ENCODE assay signal across 8 cellular contexts in genomic region chr14:62117010-62117717, GRCh38.
DNase-seq lines count a peak whose midpoint lies in the region; FAIRE-seq and TF ChIP-seq lines count a peak whose summit lies in the region.

No MANE protein-coding gene starts in this region.

- peaks cover 0 to 5% of the 10 kb centered on the region in 2 donors for H3K4me1 ChIP-seq in kidney (ENCODE audit: control insufficient read depth in 1 of 2, insufficient read depth in 1 of 2, low read depth in 1 of 2, low read length in 2 of 2)

- H3K9me3 ChIP-seq in kidney (ENCODE audit: control insufficient read depth in 1 of 2, low read length in 2 of 2) = no peaks in the 10 kb centered on the region

- peak overlapping the region in 1 of 2 donors; percentile 26 for H3K4me3 ChIP-seq in cardiac fibroblast (replicated peaks in 1 of 2; ENCODE audit: low read depth in 2 of 2, low read length in 2 of 2)
- peak overlapping the region; percentile 18 to 21 for H3K4me3 ChIP-seq in kidney (ENCODE audit: low read length in 2 of 2)

- intact Hi-C loops in kidney (cut with DNase I) = no loop called here

- H3K36me3 ChIP-seq in kidney (ENCODE audit: control insufficient read depth in 1 of 2, insufficient read depth in 2 of 2, low read length in 2 of 2) = no peaks in the 10 kb centered on the region

- peak; percentile 88 for DNase-seq in DMS79 (lab: John Stamatoyannopoulos, UW)
- peak; percentile 1 for DNase-seq in GOT3 (lab: John Stamatoyannopoulos, UW)
- DNase-seq in NCI-H1105 treated with DMSO at 0.1 percent for 48 hours (lab: John Stamatoyannopoulos, UW) = peak; percentile 93
- peak; percentile 5 for DNase-seq in activated CD4-positive, CD25-positive, alpha-beta regulatory T cell treated with anti-CD3 and anti-CD28 coated beads, Interleukin-2, amount 50 U/mL, for 16 hours (ENCODE audit: low read depth, low spot score)
- peak; percentile 33 to 56 for DNase-seq in cardiac fibroblast (ENCODE audit: low read depth in 2 of 2)
- DNase-seq in kidney = peak; percentile 89
- DNase-seq in stimulated activated CD4-positive, alpha-beta T cell treated with anti-CD3 and anti-CD28 coated beads, Interleukin-15, amount 100 ng/mL, for 1 hour (ENCODE audit: low read depth in 1 of 2, low spot score in 1 of 2) = peak; percentile 5 to 40
- DNase-seq in RCC 7860 (ENCODE audit: low spot score) = no peak

- H3K27ac ChIP-seq in kidney (ENCODE audit: low read depth in 2 of 2, low read length in 2 of 2) = no peak overlapping the region

- TF ChIP-seq CTCF in cardiac fibroblast (IDR thresholded peaks at IDR 0.05; ENCODE audit: low read depth, low read length) (peak; percentile 32), kidney (IDR thresholded peaks at IDR 0.05; ENCODE audit: borderline replicate concordance, extremely low read depth, insufficient read depth) (peak; percentile 28)

- no peak for FAIRE-seq in kidney (lab: Jason Lieb, UNC)
- FAIRE-seq in RCC 7860 (lab: Jason Lieb, UNC) = no peak

- H3K9ac ChIP-seq in kidney (ENCODE audit: low read length in 2 of 2) = no peak overlapping the region
